In the genomic region with DNA sequence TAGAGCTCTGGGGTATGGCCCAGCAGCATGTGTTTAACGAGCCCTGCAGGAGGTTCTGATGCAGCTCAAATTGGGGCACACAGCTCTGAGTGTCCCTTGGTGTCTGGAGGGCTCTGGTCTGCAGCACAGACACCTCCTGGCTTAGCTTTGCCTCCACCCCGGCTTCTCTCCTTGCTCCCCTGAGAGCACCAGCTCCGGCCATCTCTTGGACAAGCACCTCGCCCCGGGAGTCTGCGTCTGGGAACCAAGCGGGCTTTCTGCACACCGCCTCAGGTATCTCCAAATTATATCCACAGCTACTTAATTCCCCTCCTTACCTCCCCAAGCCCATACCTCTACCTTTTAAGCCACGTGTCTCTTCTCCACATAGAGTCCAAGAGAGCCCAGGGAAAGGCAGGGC, we compare ENCODE assay signal across 27 cellular contexts.
"Had no signal": no experiment of that assay in that cellular context is flagged by ENCODE, and none has a peak within 500 bp of the region (broad histone marks: within the 10 kb centered on the region; RNA-seq: fewer than 3 reads in every experiment).

No MANE protein-coding gene starts in this region.

- ATAC-seq: activated CD4-positive, alpha-beta T cell treated with anti-CD3 and anti-CD28 coated beads for 36 hours; activated CD8-positive, alpha-beta T cell treated with anti-CD3 and anti-CD28 coated beads, Interleukin-2, amount 10 ng/mL, durations not matched to agents 7 days and 5 days; left lung had no signal

- H3K4me3 Mint-ChIP-seq: activated CD4-positive, alpha-beta T cell treated with anti-CD3 and anti-CD28 coated beads for 36 hours; activated CD8-positive, alpha-beta T cell treated with anti-CD3 and anti-CD28 coated beads, Interleukin-2, amount 10 ng/mL, durations not matched to agents 7 days and 5 days; activated naive CD4-positive, alpha-beta T cell treated with anti-CD3 and anti-CD28 coated beads, Interleukin-2, amount 10 ng/mL, durations not matched to agents 7 days and 5 days; activated naive CD8-positive, alpha-beta T cell treated with anti-CD3 and anti-CD28 coated beads, Interleukin-2, amount 10 ng/mL, durations not matched to agents 7 days and 5 days; activated T-helper 1 cell treated with anti-CD3 and anti-CD28 coated beads, Interleukin-12 subunit alpha, Interleukin-12 subunit beta, Interleukin-2, Interleukin-4 antibody, amounts not matched to agents 30 ng/mL and 10 ng/mL and 1 ng/mL, durations not matched to agents 14 hours and 24 hours and 36 hours; brain; mesothelial cell of epicardium; naive B cell; nephron progenitor cell; T-helper 2 cell treated with Interferon-gamma antibody and Interleukin-4, amounts not matched to agents 5 μg/mL and 100 μg/mL, for 36 hours had no signal

- H3K27ac Mint-ChIP-seq: activated CD4-positive, alpha-beta T cell treated with anti-CD3 and anti-CD28 coated beads for 36 hours; activated CD8-positive, alpha-beta T cell treated with anti-CD3 and anti-CD28 coated beads, Interleukin-2, amount 10 ng/mL, durations not matched to agents 7 days and 5 days; activated naive CD4-positive, alpha-beta T cell treated with anti-CD3 and anti-CD28 coated beads, Interleukin-2, amount 10 ng/mL, durations not matched to agents 7 days and 5 days; activated naive CD8-positive, alpha-beta T cell treated with anti-CD3 and anti-CD28 coated beads, Interleukin-2, amount 10 ng/mL, durations not matched to agents 7 days and 5 days; activated T-helper 1 cell treated with anti-CD3 and anti-CD28 coated beads, Interleukin-12 subunit alpha, Interleukin-12 subunit beta, Interleukin-2, Interleukin-4 antibody, amounts not matched to agents 30 ng/mL and 10 ng/mL and 1 ng/mL, durations not matched to agents 14 hours and 24 hours and 36 hours; mesothelial cell of epicardium; naive B cell; nephron progenitor cell; T-helper 2 cell treated with Interferon-gamma antibody and Interleukin-4, amounts not matched to agents 5 μg/mL and 100 μg/mL, for 36 hours had no signal

- H3K4me1 Mint-ChIP-seq: activated CD4-positive, alpha-beta T cell treated with anti-CD3 and anti-CD28 coated beads for 36 hours; activated naive CD4-positive, alpha-beta T cell treated with anti-CD3 and anti-CD28 coated beads, Interleukin-2, amount 10 ng/mL, durations not matched to agents 7 days and 5 days; activated naive CD8-positive, alpha-beta T cell treated with anti-CD3 and anti-CD28 coated beads, Interleukin-2, amount 10 ng/mL, durations not matched to agents 7 days and 5 days; mesothelial cell of epicardium; naive B cell; nephron progenitor cell had no signal

- H3K27ac ChIP-seq: ascending aorta, cardiac muscle cell, coronary artery, dorsolateral prefrontal cortex, left lung, right atrium auricular region had no signal

- H3K36me3 Mint-ChIP-seq: activated naive CD4-positive, alpha-beta T cell treated with anti-CD3 and anti-CD28 coated beads, Interleukin-2, amount 10 ng/mL, durations not matched to agents 7 days and 5 days; activated naive CD8-positive, alpha-beta T cell treated with anti-CD3 and anti-CD28 coated beads, Interleukin-2, amount 10 ng/mL, durations not matched to agents 7 days and 5 days; brain; mesothelial cell of epicardium; naive B cell had no signal

- H3K36me3 ChIP-seq: ascending aorta, cardiac muscle cell, left lung, right atrium auricular region, tibial nerve had no signal

- H3K27me3 ChIP-seq: ascending aorta, cardiac muscle cell, right atrium auricular region, tibial nerve had no signal

- H3K9me3 Mint-ChIP-seq: activated naive CD4-positive, alpha-beta T cell treated with anti-CD3 and anti-CD28 coated beads, Interleukin-2, amount 10 ng/mL, durations not matched to agents 7 days and 5 days; activated naive CD8-positive, alpha-beta T cell treated with anti-CD3 and anti-CD28 coated beads, Interleukin-2, amount 10 ng/mL, durations not matched to agents 7 days and 5 days; activated T-helper 1 cell treated with anti-CD3 and anti-CD28 coated beads, Interleukin-12 subunit alpha, Interleukin-12 subunit beta, Interleukin-2, Interleukin-4 antibody, amounts not matched to agents 30 ng/mL and 10 ng/mL and 1 ng/mL, durations not matched to agents 14 hours and 24 hours and 36 hours; brain; mesothelial cell of epicardium; nephron progenitor cell; T-helper 2 cell treated with Interferon-gamma antibody and Interleukin-4, amounts not matched to agents 5 μg/mL and 100 μg/mL, for 36 hours had no signal

- H3K9me3 ChIP-seq: ascending aorta, left lung, right atrium auricular region had no signal

- H3K4me3 ChIP-seq: ascending aorta, cardiac muscle cell, coronary artery, dorsolateral prefrontal cortex, left lung, right atrium auricular region, tibial nerve had no signal

- H3K4me1 ChIP-seq: ascending aorta, left lung, right atrium auricular region, tibial nerve had no signal

- DNase-seq: activated CD4-positive, alpha-beta T cell treated with anti-CD3 and anti-CD28 coated beads for 36 hours; activated CD4-positive, CD25-positive, alpha-beta regulatory T cell; activated CD8-positive, alpha-beta T cell treated with anti-CD3 and anti-CD28 coated beads, Interleukin-2, amount 10 ng/mL, durations not matched to agents 7 days and 5 days; activated gamma-delta T cell; activated naive CD4-positive, alpha-beta T cell treated with anti-CD3 and anti-CD28 coated beads, Interleukin-2, amount 10 ng/mL, durations not matched to agents 7 days and 5 days; activated naive CD8-positive, alpha-beta T cell treated with anti-CD3 and anti-CD28 coated beads, Interleukin-2, amount 10 ng/mL, durations not matched to agents 7 days and 5 days; dorsolateral prefrontal cortex; effector memory CD4-positive, alpha-beta T cell; foreskin fibroblast; hypothalamus; kidney glomerular epithelial cell; mammary epithelial cell; naive B cell; nephron progenitor cell; nucleus accumbens; stimulated activated naive CD4-positive, alpha-beta T cell treated with Interleukin-2 at 50 U/mL for 16 hours; T-helper 1 cell had no signal
